ENCODE assay signal across 8 cellular contexts in genomic region chr12:92134638-92135274, GRCh38. TPM values are rescaled to one million over a fixed set of nuclear protein-coding genes. Genes with fewer than 3 reads are reported as not detected.
DNase-seq lines count a peak whose midpoint lies in the region; ATAC-seq, FAIRE-seq and TF ChIP-seq lines count a peak whose summit lies in the region.

No MANE protein-coding gene starts in this region.

- FAIRE-seq in A204.1 (lab: Jason Lieb, UNC) = peak; percentile 89

- POLR2A ChIA-PET in activated CD8-positive, alpha-beta T cell treated with anti-CD3 and anti-CD28 coated beads for 36 hours (lab: Charles Lee) = interaction anchor here (0.6 to 7.2 kb wide), 9 partner anchors 9 to 652 kb away, joined by 3 to 105 read pairs (median 5); partner anchors contain the start of gene BTG1

- no peak for TF ChIP-seq CTCF in activated CD8-positive, alpha-beta T cell treated with anti-CD3 and anti-CD28 coated beads for 36 hours (IDR thresholded peaks at IDR 0.05)

- H3K27ac Mint-ChIP-seq in activated CD8-positive, alpha-beta T cell treated with anti-CD3 and anti-CD28 coated beads for 36 hours = peak overlapping the region; percentile 94

- no peaks in the 10 kb centered on the region for H3K9me3 Mint-ChIP-seq in activated CD8-positive, alpha-beta T cell treated with anti-CD3 and anti-CD28 coated beads for 36 hours

- ATAC-seq in activated CD8-positive, alpha-beta T cell treated with anti-CD3 and anti-CD28 coated beads for 36 hours = peak; percentile 37
- no peak for ATAC-seq in HG03521 (IDR thresholded peaks at IDR 0.05; ENCODE audit: unreplicated experiment)
- no peak for ATAC-seq in GM18505 (IDR thresholded peaks at IDR 0.05; ENCODE audit: unreplicated experiment)

- peaks cover 67% of the 10 kb centered on the region for H3K4me1 Mint-ChIP-seq in activated CD8-positive, alpha-beta T cell treated with anti-CD3 and anti-CD28 coated beads for 36 hours (ENCODE audit: low read depth)

- H3K4me3 Mint-ChIP-seq in activated CD8-positive, alpha-beta T cell treated with anti-CD3 and anti-CD28 coated beads for 36 hours = peak overlapping the region; percentile 97

- intact Hi-C loops in activated CD8-positive, alpha-beta T cell treated with anti-CD3 and anti-CD28 coated beads for 36 hours (cut with micrococcal nuclease) = loop anchor here (5.0 to 10.0 kb wide), 5 partner anchors 77 to 1310 kb away; partner anchors contain the start of gene UBE2N

- H3K27me3 Mint-ChIP-seq in activated CD8-positive, alpha-beta T cell treated with anti-CD3 and anti-CD28 coated beads for 36 hours = no peaks in the 10 kb centered on the region

- DNase-seq in HCEC 1CT (peak; percentile 84), kidney tubule cell (ENCODE audit: low spot score) (peak; percentile 51), SKM-1 treated with dmso at 0.1 percent for 144 hours (lab: John Stamatoyannopoulos, UW; ENCODE audit: unreplicated experiment) (no peak), ureter (ENCODE audit: low spot score) (no peak)
- no peak for DNase-seq in activated CD8-positive, alpha-beta T cell treated with anti-CD3 and anti-CD28 coated beads for 36 hours

- CTCF ChIA-PET in activated CD8-positive, alpha-beta T cell treated with anti-CD3 and anti-CD28 coated beads for 36 hours (lab: Charles Lee) = interaction anchor here (0.7 to 2.7 kb wide), 4 partner anchors 9 to 74 kb away, joined by 3 to 10 read pairs (median 3); partner anchors contain the start of gene BTG1

- TF ChIP-seq POLR2A in GM18505 (IDR thresholded peaks at IDR 0.05; ENCODE audit: borderline replicate concordance, extremely low read depth, insufficient read depth, insufficient read length) = no peak

- peaks cover 76% of the 10 kb centered on the region for H3K36me3 Mint-ChIP-seq in activated CD8-positive, alpha-beta T cell treated with anti-CD3 and anti-CD28 coated beads for 36 hours (ENCODE audit: low read depth)

RNA-seq across cellular contexts. Expression of gene BTG1, which starts 10.9 kb away (rescaled TPM):
- 100 to 1,000 TPM; 197 to 200 TPM for total RNA-seq in activated CD8-positive, alpha-beta T cell treated with anti-CD3 and anti-CD28 coated beads for 36 hours
- total RNA-seq in ureter = 139 TPM

Comparison
In these comparisons a context has a peak if more than half of its experiments do, and no peak if none do; other contexts are left out.
1. DNase-seq: peak in HCEC 1CT (single experiment) and kidney tubule cell (single experiment); none in activated CD8-positive, alpha-beta T cell treated with anti-CD3 and anti-CD28 coated beads for 36 hours (single experiment), SKM-1 treated with dmso at 0.1 percent for 144 hours (single experiment) and ureter (single experiment).